In the genomic region with DNA sequence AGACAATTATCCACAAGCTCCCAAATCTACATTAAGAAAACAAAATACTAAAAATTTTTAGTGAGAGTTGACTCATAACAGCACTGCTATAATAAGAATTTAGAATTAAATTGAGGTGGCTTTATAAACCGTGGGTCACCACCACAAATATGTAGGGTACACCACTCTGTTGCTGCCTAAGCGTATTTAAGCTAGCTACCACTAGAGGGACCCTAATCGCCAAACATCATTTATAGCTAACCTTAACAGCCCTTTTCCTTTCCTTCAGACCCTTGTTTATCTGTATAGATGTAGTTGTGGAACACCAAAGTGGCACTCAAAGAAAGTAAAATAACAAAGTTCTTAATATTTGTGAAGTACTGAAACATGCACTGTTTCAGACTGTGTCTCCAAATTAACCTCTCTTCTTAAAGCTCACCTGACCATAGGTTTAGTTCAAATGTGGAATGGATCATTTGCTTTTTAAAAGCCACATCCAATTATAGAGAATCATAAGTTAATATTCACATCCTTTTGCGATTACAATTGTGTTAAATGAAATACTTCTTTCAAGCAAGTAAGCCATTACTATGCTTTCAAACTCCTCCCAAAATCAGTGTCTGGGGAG, we compare ENCODE assay signal across 7 cellular contexts.
DNase-seq lines count a peak whose midpoint lies in the region; ATAC-seq, FAIRE-seq and TF ChIP-seq lines count a peak whose summit lies in the region.

No MANE protein-coding gene starts in this region.

- peak; percentile 57 for FAIRE-seq in HepG2 (lab: Jason Lieb, UNC)

- in situ Hi-C loops in HepG2 (cut with HindIII; ENCODE audit: extremely low pct_ligation_motif_present, low pct_unique_long_range_greater_than_20kb), result loop anchor here (5.0 kb wide), 1 partner anchor 399 kb away; no protein-coding TSS in a partner anchor

- DNase-seq in GM10248 (ENCODE audit: extremely low spot score), result peak; percentile 32
- peak; percentile 25 for DNase-seq in HS-5 (ENCODE audit: low read depth)
- peak; percentile 24 for DNase-seq in NOMO-1 treated with dmso at 0.1 percent for 144 hours (lab: John Stamatoyannopoulos, UW; ENCODE audit: unreplicated experiment)
- peak; percentile 63 for DNase-seq in cerebellar cortex (ENCODE audit: low spot score)
- DNase-seq in HepG2 (ENCODE audit: low spot score), result peak; percentile 7
- no peak for DNase-seq in vagina (ENCODE audit: extremely low spot score in 2 of 2)

- BruUV-seq in HepG2 (replicated peaks; lab: Mats Ljungman, UMichigan), result no TSS peak

- TF ChIP-seq RAD21 in HepG2 (CRISPR knock-in tag; IDR thresholded peaks at IDR 0.05), result no peak

- H3K36me3 ChIP-seq in HepG2 (replicated peaks in 1 of 2; ENCODE audit: control insufficient read depth in 1 of 2, insufficient read depth in 2 of 2, low read length in 2 of 2) (no peaks in the 10 kb centered on the region), vagina (no peaks in the 10 kb centered on the region)

- no peaks in the 10 kb centered on the region for H3K27me3 ChIP-seq in HepG2 (ENCODE audit: control insufficient read depth in 1 of 2, insufficient read depth in 2 of 2, low read length in 2 of 2)
- no peaks in the 10 kb centered on the region for H3K27me3 ChIP-seq in vagina

- TF ChIP-seq EP300 in HepG2 (IDR thresholded peaks at IDR 0.05; ENCODE audit: low read depth in 2 of 2, low read length in 2 of 2), result no peak
- no peak for TF ChIP-seq EP300 in HepG2 (CRISPR knock-in tag; IDR thresholded peaks at IDR 0.05; ENCODE audit: borderline replicate concordance)

- H3K4me2 ChIP-seq in HepG2 (ENCODE audit: low read depth, low read length), result no peak overlapping the region

- CTCF ChIA-PET in GM10248 (lab: Yijun Ruan, JAX), result interaction anchor here (0.8 to 10.4 kb wide), 54 partner anchors 11 to 973 kb away, joined by 3 to 131 read pairs (median 5); a partner anchor contains a TSS
- CTCF ChIA-PET in HepG2 (lab: Yijun Ruan, JAX; ENCODE audit: low intra/inter-chr PET ratio, low total read pairs), result interaction anchor here (2.0 kb wide), 1 partner anchor 397 kb away, joined by 11 read pairs; no protein-coding TSS in a partner anchor

- 0% methylated on average over 4 of the region's 4 CpGs for WGBS in HepG2 (ENCODE audit: low lambda C conversion rate)

- no peak overlapping the region for H3K9ac ChIP-seq in HepG2 (ENCODE audit: insufficient read depth, low read depth, low read length)

- TF ChIP-seq POLR2A in HepG2 (IDR thresholded peaks at IDR 0.05; ENCODE audit: insufficient read depth in 1 of 2, low read depth in 2 of 2, low read length in 2 of 2), result no peak
- TF ChIP-seq POLR2A in vagina (IDR thresholded peaks at IDR 0.05), result no peak

- no peaks in the 10 kb centered on the region for H3K79me2 ChIP-seq in HepG2 (ENCODE audit: insufficient read depth, low read length)

- no peak overlapping the region for H3K27ac ChIP-seq in HepG2 (ENCODE audit: extremely low read length, insufficient read depth, low read length)
- H3K27ac ChIP-seq in vagina, result peak overlapping the region; percentile 22

- intact Hi-C loops in HepG2 (cut with micrococcal nuclease; ENCODE audit: unreplicated experiment), result no loop called here
- intact Hi-C loops in vagina (cut with DNase I), result loop anchor here (10.0 kb wide), 1 partner anchor 396 kb away; a partner anchor contains a TSS

- ATAC-seq in GM21526 (IDR thresholded peaks at IDR 0.05; ENCODE audit: low FRiP score, unreplicated experiment) (peak; percentile 75), HepG2 (peak; percentile 92)

- no peak overlapping the region for H2AFZ ChIP-seq in HepG2 (ENCODE audit: low read length)

- POLR2A ChIA-PET in GM10248 (lab: Yijun Ruan, JAX) (no interaction called here), HepG2 (lab: Yijun Ruan, JAX) (no interaction called here)

- no peaks in the 10 kb centered on the region for H4K20me1 ChIP-seq in HepG2 (ENCODE audit: insufficient read depth, low read length)

- H3K4me3 ChIP-seq in HepG2 (replicated peaks in 1 of 3; ENCODE audit: insufficient read depth in 1 of 3, low read depth in 2 of 3, low read length in 3 of 3) (no peak overlapping the region), vagina (no peak overlapping the region)

- H3K4me1 ChIP-seq in HepG2 (ENCODE audit: insufficient read depth, low read length), result no peaks in the 10 kb centered on the region
- H3K4me1 ChIP-seq in vagina, result peaks cover 17% of the 10 kb centered on the region

- H3K9me3 ChIP-seq in HepG2 (ENCODE audit: low read length) (no peaks in the 10 kb centered on the region), vagina (no peaks in the 10 kb centered on the region)

- peak; percentile 87 for TF ChIP-seq CTCF in GM10248 (IDR thresholded peaks at IDR 0.05; ENCODE audit: control extremely low read depth, extremely low read depth, low read depth, missing control alignments)
- TF ChIP-seq CTCF in HepG2 (CRISPR knock-in tag; IDR thresholded peaks at IDR 0.05), result peak; percentile 69
- TF ChIP-seq CTCF in vagina (IDR thresholded peaks at IDR 0.05), result peak; percentile 56 to 83 (median 56)

TF ChIP-seq in HepG2, 621 proteins besides CTCF, POLR2A, EP300 and RAD21:
- TF ChIP-seq STAG1 (CRISPR knock-in tag; IDR thresholded peaks at IDR 0.05), result peak; percentile 54
- no peak for TF ChIP-seq ZSCAN9 (CRISPR knock-in tag; IDR thresholded peaks at IDR 0.05; ENCODE audit: borderline replicate concordance)
- TF ChIP-seq BORCS8-MEF2B (CRISPR knock-in tag; IDR thresholded peaks at IDR 0.05), result no peak
- no peak for TF ChIP-seq ATF7 (IDR thresholded peaks at IDR 0.05)
- no peak for TF ChIP-seq ATF7 (CRISPR knock-in tag; IDR thresholded peaks at IDR 0.05)
- TF ChIP-seq NFKB2 (CRISPR knock-in tag; IDR thresholded peaks at IDR 0.05; ENCODE audit: borderline replicate concordance), result no peak
- no peak for TF ChIP-seq TSC22D2 (CRISPR knock-in tag; IDR thresholded peaks at IDR 0.05; ENCODE audit: borderline replicate concordance)
- TF ChIP-seq, protein P1, sequence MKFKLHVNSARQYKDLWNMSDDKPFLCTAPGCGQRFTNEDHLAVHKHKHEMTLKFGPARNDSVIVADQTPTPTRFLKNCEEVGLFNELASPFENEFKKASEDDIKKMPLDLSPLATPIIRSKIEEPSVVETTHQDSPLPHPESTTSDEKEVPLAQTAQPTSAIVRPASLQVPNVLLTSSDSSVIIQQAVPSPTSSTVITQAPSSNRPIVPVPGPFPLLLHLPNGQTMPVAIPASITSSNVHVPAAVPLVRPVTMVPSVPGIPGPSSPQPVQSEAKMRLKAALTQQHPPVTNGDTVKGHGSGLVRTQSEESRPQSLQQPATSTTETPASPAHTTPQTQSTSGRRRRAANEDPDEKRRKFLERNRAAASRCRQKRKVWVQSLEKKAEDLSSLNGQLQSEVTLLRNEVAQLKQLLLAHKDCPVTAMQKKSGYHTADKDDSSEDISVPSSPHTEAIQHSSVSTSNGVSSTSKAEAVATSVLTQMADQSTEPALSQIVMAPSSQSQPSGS (CRISPR knock-in tag; IDR thresholded peaks at IDR 0.05), result no peak
- TF ChIP-seq ZNF564 (CRISPR knock-in tag; IDR thresholded peaks at IDR 0.05), result no peak

Comparison
In these comparisons a context has a peak if more than half of its experiments do, and no peak if none do; other contexts are left out.
1. DNase-seq: peak in GM10248 (single experiment), HS-5 (single experiment), NOMO-1 treated with dmso at 0.1 percent for 144 hours (single experiment), cerebellar cortex (single experiment) and HepG2 (single experiment); none in vagina (0 of 2).
2. Peak in every context shown above with its lines, with median percentiles within 50 percentile points of each other: CTCF ChIP-seq.